8 cellular contexts compared by ENCODE assay signal in the genomic region with DNA sequence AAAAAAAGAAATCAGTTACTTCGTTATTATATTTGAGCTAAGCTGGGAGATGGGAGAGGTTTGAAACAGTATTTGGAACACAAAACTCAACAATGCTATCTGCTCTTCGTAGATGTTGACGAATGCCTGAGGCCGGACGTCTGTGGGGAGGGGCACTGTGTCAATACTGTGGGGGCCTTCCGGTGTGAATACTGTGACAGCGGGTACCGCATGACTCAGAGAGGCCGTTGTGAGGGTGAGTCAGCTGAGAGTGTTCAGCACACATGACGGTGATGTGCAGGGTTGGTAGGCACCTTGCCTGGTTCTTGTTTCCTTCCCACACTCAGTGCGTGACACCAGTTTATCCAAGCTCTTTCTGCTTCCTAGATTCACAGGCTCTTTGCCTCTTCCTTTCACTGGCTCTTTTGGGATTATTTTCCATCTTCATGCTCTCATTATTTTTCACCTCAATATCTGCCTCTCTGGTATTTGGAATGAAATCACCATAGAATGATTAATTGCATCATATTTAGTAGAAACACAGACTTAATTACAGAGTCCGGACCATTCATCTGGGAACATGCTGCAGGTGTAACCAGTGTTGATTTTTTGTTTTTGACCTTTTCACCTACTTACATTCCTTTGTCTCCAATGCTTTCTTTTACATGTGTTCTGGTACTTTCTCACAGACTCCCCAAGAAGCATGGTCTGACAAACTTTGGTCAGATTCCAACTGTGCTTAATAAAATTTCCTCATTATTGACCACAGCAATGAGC.
DNase-seq lines count a peak whose midpoint lies in the region; ATAC-seq and TF ChIP-seq lines count a peak whose summit lies in the region.

No MANE protein-coding gene starts in this region.

- TF ChIP-seq POLR2A in stomach (IDR thresholded peaks at IDR 0.05) (no peak), prostate gland (IDR thresholded peaks at IDR 0.05) (no peak)

- no peaks in the 10 kb centered on the region for H3K9me3 ChIP-seq in right cardiac atrium (ENCODE audit: control insufficient read depth, low read length)
- no peaks in the 10 kb centered on the region for H3K9me3 ChIP-seq in stomach
- no peaks in the 10 kb centered on the region for H3K9me3 ChIP-seq in prostate gland

- peaks cover 10% of the 10 kb centered on the region for H3K27me3 Mint-ChIP-seq in activated T-cell treated with anti-CD3 and anti-CD28 coated beads, Interleukin-2, amount 50 U/mL, for 24 hours

- H3K4me1 ChIP-seq in right cardiac atrium (ENCODE audit: control insufficient read depth, insufficient read depth, low read length): no peaks in the 10 kb centered on the region
- H3K4me1 ChIP-seq in stomach: peaks cover 0 to 41% (median 22%) of the 10 kb centered on the region in 4 donors
- no peaks in the 10 kb centered on the region for H3K4me1 ChIP-seq in prostate gland (replicated peaks)

- H3K36me3 Mint-ChIP-seq in activated T-cell treated with anti-CD3 and anti-CD28 coated beads, Interleukin-2, amount 50 U/mL, for 24 hours (ENCODE audit: low read depth): no peaks in the 10 kb centered on the region

- no peaks in the 10 kb centered on the region for H3K9me3 Mint-ChIP-seq in activated T-cell treated with anti-CD3 and anti-CD28 coated beads, Interleukin-2, amount 50 U/mL, for 24 hours

- TF ChIP-seq EP300 in stomach (IDR thresholded peaks at IDR 0.05): no peak

- H3K36me3 ChIP-seq in stomach (peaks cover 0 to 24% (median 6%) of the 10 kb centered on the region in 4 donors), prostate gland (no peaks in the 10 kb centered on the region)

- intact Hi-C loops in right cardiac atrium (cut with DNase I): loop anchor here in 2 of 4 donors (10.0 kb wide), 2 partner anchors 159 to 241 kb away; no protein-coding TSS in a partner anchor
- intact Hi-C loops in stomach (cut with DNase I; ENCODE audit: low total_unique reads): no loop called here
- intact Hi-C loops in prostate gland (cut with DNase I): loop anchor here (10.0 kb wide), 1 partner anchor 89 kb away; no protein-coding TSS in a partner anchor

- H3K27ac ChIP-seq in right cardiac atrium (ENCODE audit: low read length) (peak overlapping the region; percentile 75), stomach (peak overlapping the region in 3 of 5 donors; percentile 31 to 70 (median 65)), prostate gland (no peak overlapping the region)

- no peaks in the 10 kb centered on the region for H3K27me3 ChIP-seq in right cardiac atrium (ENCODE audit: control insufficient read depth, insufficient read depth)
- H3K27me3 ChIP-seq in stomach: no peaks in the 10 kb centered on the region
- H3K27me3 ChIP-seq in prostate gland (replicated peaks; ENCODE audit: insufficient read depth): no peaks in the 10 kb centered on the region

- ATAC-seq in right cardiac atrium: peak; percentile 78 to 93
- ATAC-seq in HG03469 (IDR thresholded peaks at IDR 0.05; ENCODE audit: unreplicated experiment): no peak

- H3K4me3 Mint-ChIP-seq in activated T-cell treated with anti-CD3 and anti-CD28 coated beads, Interleukin-2, amount 50 U/mL, for 24 hours: no peak overlapping the region

- no peak overlapping the region for H3K27ac Mint-ChIP-seq in activated T-cell treated with anti-CD3 and anti-CD28 coated beads, Interleukin-2, amount 50 U/mL, for 24 hours

- WGBS in right cardiac atrium: 70% methylated on average over 12 of the region's 12 CpGs
- 32 to 48% (median 42%) methylated on average over 12 of the region's 12 CpGs for WGBS in stomach, 5 donors
- WGBS in prostate gland: 66% methylated on average over 12 of the region's 12 CpGs

- no peak for TF ChIP-seq CTCF in stomach (IDR thresholded peaks at IDR 0.05)
- no peak for TF ChIP-seq CTCF in prostate gland (IDR thresholded peaks at IDR 0.05)

- peak; percentile 26 for DNase-seq in activated gamma-delta T cell treated with Interleukin-2 at 50 U/mL for 16 hours
- no peak for DNase-seq in activated gamma-delta T cell (lab: John Stamatoyannopoulos, UW)
- DNase-seq in activated T-cell treated with anti-CD3 and anti-CD28 coated beads, Interleukin-2, amount 50 U/mL, for 24 hours: peak; percentile 44
- peak; percentile 61 to 74 (median 70) for DNase-seq in right cardiac atrium
- peak; percentile 53 for DNase-seq in stomach
- DNase-seq in prostate gland (ENCODE audit: low spot score): no peak
- DNase-seq in NCI-H2081 treated with DMSO at 0.1 percent for 48 hours (lab: John Stamatoyannopoulos, UW): no peak

- H3K4me3 ChIP-seq in right cardiac atrium (ENCODE audit: low read length) (no peak overlapping the region), stomach (no peak overlapping the region), prostate gland (no peak overlapping the region)

- H3K4me1 Mint-ChIP-seq in activated T-cell treated with anti-CD3 and anti-CD28 coated beads, Interleukin-2, amount 50 U/mL, for 24 hours (ENCODE audit: low read depth): peaks cover 13% of the 10 kb centered on the region

Comparison
In these comparisons a context has a peak if more than half of its experiments do, and no peak if none do; other contexts are left out.
1. DNase-seq: peak in activated gamma-delta T cell treated with Interleukin-2 at 50 U/mL for 16 hours (single experiment), activated T-cell treated with anti-CD3 and anti-CD28 coated beads, Interleukin-2, amount 50 U/mL, for 24 hours (single experiment), right cardiac atrium (3 of 3) and stomach (single experiment); none in activated gamma-delta T cell (single experiment), prostate gland (single experiment) and NCI-H2081 treated with DMSO at 0.1 percent for 48 hours (single experiment).
2. H3K27ac ChIP-seq: peak in right cardiac atrium (single experiment) and stomach (3 of 5); none in prostate gland (0 of 2).